In the genomic region with DNA sequence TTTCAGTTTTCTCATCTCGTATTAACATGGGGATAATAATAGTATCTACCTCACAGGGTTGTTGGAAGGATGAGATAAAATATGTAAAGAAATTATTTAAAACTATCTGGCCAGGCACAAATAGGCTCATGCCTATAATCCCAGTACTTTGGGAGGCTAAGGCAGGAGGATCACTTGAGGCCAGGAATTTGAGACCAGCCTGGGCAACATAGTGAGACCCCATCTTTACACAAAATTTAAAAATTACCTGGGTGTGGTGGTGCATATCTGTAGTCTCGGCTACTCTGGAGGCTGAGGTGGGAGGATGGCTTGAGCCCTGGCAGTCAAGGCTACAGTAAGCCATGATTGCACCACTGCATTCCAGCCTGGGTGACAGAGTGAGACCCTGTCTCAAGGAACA, we compare ENCODE assay signal across 8 cellular contexts. TPM values are rescaled to one million over a fixed set of nuclear protein-coding genes. Genes with fewer than 3 reads are reported as not detected.
DNase-seq lines count a peak whose midpoint lies in the region; ATAC-seq and TF ChIP-seq lines count a peak whose summit lies in the region.
"Not testable (repeated sequence)": the region's sequence is repeated elsewhere in the genome, so short reads cannot be mapped to it uniquely, and the experiment has no call there.

No MANE protein-coding gene starts in this region.

- H3K27ac ChIP-seq in CD4-positive, alpha-beta memory T cell (ENCODE audit: low read depth, low read length); neuronal stem cell (replicated peaks; ENCODE audit: low read length); subcutaneous abdominal adipose tissue (ENCODE audit: low read depth, low read length): not testable (repeated sequence)
- peak overlapping the region; percentile 93 for H3K27ac ChIP-seq in lower lobe of right lung

- no CpG with 5 or more reads among the region's 2 CpGs for WGBS in neuronal stem cell (ENCODE audit: extremely low coverage in 2 of 2, insufficient read length in 2 of 2, insufficient replicate concordance in 1 of 2), 2 donors

- H3K27me3 Mint-ChIP-seq in CD4-positive, alpha-beta memory T cell; endothelial cell (ENCODE audit: unreplicated experiment): not testable (repeated sequence)
- H3K27me3 Mint-ChIP-seq in activated CD4-positive, alpha-beta T cell treated with anti-CD3 and anti-CD28 coated beads, Interleukin-2, amount 10 ng/mL, durations not matched to agents 7 days and 5 days: peaks cover 11% of the 10 kb centered on the region

- H3K36me3 ChIP-seq in CD4-positive, alpha-beta memory T cell (ENCODE audit: insufficient read depth, low read length); MG63; adipocyte (ENCODE audit: control insufficient read depth, insufficient read depth, low read length, severe bottlenecking); lower lobe of right lung; neuronal stem cell (replicated peaks in 1 of 2; ENCODE audit: control insufficient read depth in 2 of 2, insufficient read depth in 2 of 2, low read length in 2 of 2); subcutaneous abdominal adipose tissue (ENCODE audit: control insufficient read depth in 5 of 5, insufficient read depth in 5 of 5, low read length in 5 of 5): not testable (repeated sequence)

- H3K9me3 ChIP-seq in CD4-positive, alpha-beta memory T cell (ENCODE audit: control insufficient read depth in 1 of 2, low read length in 2 of 2); adipocyte (ENCODE audit: control insufficient read depth, low read length); lower lobe of right lung; neuronal stem cell (replicated peaks in 1 of 2; ENCODE audit: control insufficient read depth in 2 of 2, insufficient read depth in 1 of 2, low read depth in 1 of 2, low read length in 2 of 2); subcutaneous abdominal adipose tissue (ENCODE audit: control insufficient read depth in 5 of 5, low read length in 5 of 5): not testable (repeated sequence)
- peaks cover 11% of the 10 kb centered on the region for H3K9me3 ChIP-seq in MG63

- peaks cover 25% of the 10 kb centered on the region for H3K4me1 ChIP-seq in CD4-positive, alpha-beta memory T cell (ENCODE audit: insufficient read depth, low read length)
- not testable (repeated sequence) for H3K4me1 ChIP-seq in adipocyte (ENCODE audit: control insufficient read depth, insufficient read depth, low read length); neuronal stem cell (ENCODE audit: control insufficient read depth in 2 of 2, insufficient read depth in 1 of 2, low read depth in 1 of 2, low read length in 2 of 2)
- H3K4me1 ChIP-seq in lower lobe of right lung (peaks cover 22% of the 10 kb centered on the region), subcutaneous abdominal adipose tissue (ENCODE audit: control insufficient read depth in 5 of 5, insufficient read depth in 5 of 5, low read length in 5 of 5) (peaks cover 0 to 27% (median 21%) of the 10 kb centered on the region in 5 donors)

- CTCF ChIA-PET in CD4-positive, alpha-beta memory T cell (lab: Charles Lee; ENCODE audit: partially characterized antibody): interaction anchor here (1.0 to 3.2 kb wide), 15 partner anchors 10 to 219 kb away, joined by 3 to 26 read pairs (median 5); no protein-coding TSS in a partner anchor
- CTCF ChIA-PET in activated CD4-positive, alpha-beta T cell treated with anti-CD3 and anti-CD28 coated beads, Interleukin-2, amount 10 ng/mL, durations not matched to agents 7 days and 5 days (lab: Charles Lee): interaction anchor here (1.4 to 3.5 kb wide), 4 partner anchors 10 to 219 kb away, joined by 4 to 15 read pairs (median 8); no protein-coding TSS in a partner anchor

- not testable (repeated sequence) for H3K14ac ChIP-seq in neuronal stem cell (ENCODE audit: low read length)

- not testable (repeated sequence) for H3K36me3 Mint-ChIP-seq in CD4-positive, alpha-beta memory T cell; activated CD4-positive, alpha-beta T cell treated with anti-CD3 and anti-CD28 coated beads, Interleukin-2, amount 10 ng/mL, durations not matched to agents 7 days and 5 days (ENCODE audit: low read depth); endothelial cell (ENCODE audit: low read depth, unreplicated experiment)

- peak overlapping the region; percentile 95 for H3K9ac ChIP-seq in adipocyte (ENCODE audit: low read length)
- H3K9ac ChIP-seq in neuronal stem cell (ENCODE audit: low read depth, low read length, poor library complexity): peak overlapping the region; percentile 10
- H3K9ac ChIP-seq in subcutaneous abdominal adipose tissue (ENCODE audit: low read length in 5 of 5): peak overlapping the region in 2 of 5 donors; percentile 94 to 98

- H2BK15ac ChIP-seq in neuronal stem cell (ENCODE audit: low read length): not testable (repeated sequence)

- not testable (repeated sequence) for H3K4me2 ChIP-seq in neuronal stem cell (ENCODE audit: insufficient read depth, low read length, poor library complexity, severe bottlenecking)

- not testable (repeated sequence) for TF ChIP-seq CTCF in endothelial cell (IDR thresholded peaks at IDR 0.05; ENCODE audit: unreplicated experiment); lower lobe of right lung (IDR thresholded peaks at IDR 0.05)

- H2BK5ac ChIP-seq in neuronal stem cell (ENCODE audit: low read length): not testable (repeated sequence)

- not testable (repeated sequence) for H2AK5ac ChIP-seq in neuronal stem cell (ENCODE audit: low read depth, low read length)

- POLR2A ChIA-PET in CD4-positive, alpha-beta memory T cell (lab: Charles Lee; ENCODE audit: partially characterized antibody): interaction anchor here (0.6 to 1.4 kb wide), 2 partner anchors 11 to 222 kb away, joined by 3 to 9 read pairs; partner anchors contain the start of gene COMMD9
- POLR2A ChIA-PET in activated CD4-positive, alpha-beta T cell treated with anti-CD3 and anti-CD28 coated beads, Interleukin-2, amount 10 ng/mL, durations not matched to agents 7 days and 5 days (lab: Charles Lee): not testable (repeated sequence)

- not testable (repeated sequence) for H3K18ac ChIP-seq in neuronal stem cell (ENCODE audit: low read length)

- not testable (repeated sequence) for H3K23ac ChIP-seq in neuronal stem cell (ENCODE audit: low read depth, low read length, poor library complexity)

- H3K27me3 ChIP-seq in CD4-positive, alpha-beta memory T cell (ENCODE audit: insufficient read depth, low read length); MG63; adipocyte (replicated peaks; ENCODE audit: control insufficient read depth, insufficient read depth, low read length); lower lobe of right lung (ENCODE audit: low read depth); neuronal stem cell (ENCODE audit: control insufficient read depth in 3 of 3, insufficient read depth in 3 of 3, low read depth in 1 of 3, low read length in 3 of 3); subcutaneous abdominal adipose tissue (ENCODE audit: control insufficient read depth in 5 of 5, insufficient read depth in 4 of 5, low read length in 5 of 5): not testable (repeated sequence)

- H2BK12ac ChIP-seq in neuronal stem cell (ENCODE audit: low read length): not testable (repeated sequence)

- peak overlapping the region; percentile 94 to 99 (median 98) for H3K4me3 Mint-ChIP-seq in CD4-positive, alpha-beta memory T cell
- H3K4me3 Mint-ChIP-seq in activated CD4-positive, alpha-beta T cell treated with anti-CD3 and anti-CD28 coated beads, Interleukin-2, amount 10 ng/mL, durations not matched to agents 7 days and 5 days: peak overlapping the region; percentile 95
- H3K4me3 Mint-ChIP-seq in endothelial cell (ENCODE audit: unreplicated experiment): peak overlapping the region; percentile 97

- not testable (repeated sequence) for H4K8ac ChIP-seq in neuronal stem cell (ENCODE audit: low read depth, low read length)

- not testable (repeated sequence) for H2BK120ac ChIP-seq in neuronal stem cell (ENCODE audit: low read depth, low read length)

- H3K27ac Mint-ChIP-seq in CD4-positive, alpha-beta memory T cell: peak overlapping the region in 4 of 7 donors; percentile 74 to 96 (median 86)
- peak overlapping the region; percentile 94 for H3K27ac Mint-ChIP-seq in activated CD4-positive, alpha-beta T cell treated with anti-CD3 and anti-CD28 coated beads, Interleukin-2, amount 10 ng/mL, durations not matched to agents 7 days and 5 days
- H3K27ac Mint-ChIP-seq in endothelial cell (ENCODE audit: unreplicated experiment): not testable (repeated sequence)

- not testable (repeated sequence) for H3K4ac ChIP-seq in neuronal stem cell (ENCODE audit: low read length)

- H2AFZ ChIP-seq in neuronal stem cell (ENCODE audit: low read length): peak overlapping the region; percentile 99

- peaks cover 20 to 33% (median 22%) of the 10 kb centered on the region in 4 donors for H3K4me1 Mint-ChIP-seq in CD4-positive, alpha-beta memory T cell
- H3K4me1 Mint-ChIP-seq in activated CD4-positive, alpha-beta T cell treated with anti-CD3 and anti-CD28 coated beads, Interleukin-2, amount 10 ng/mL, durations not matched to agents 7 days and 5 days: peaks cover 22% of the 10 kb centered on the region
- H3K4me1 Mint-ChIP-seq in endothelial cell (ENCODE audit: unreplicated experiment): peaks cover 17% of the 10 kb centered on the region

- ATAC-seq in lower lobe of right lung: not testable (repeated sequence)

- H3K4me3 ChIP-seq in CD4-positive, alpha-beta memory T cell (ENCODE audit: low read length in 2 of 2): peak overlapping the region in 1 of 2 donors; percentile 63
- peak overlapping the region; percentile 99 for H3K4me3 ChIP-seq in MG63
- peak overlapping the region; percentile 97 for H3K4me3 ChIP-seq in adipocyte (ENCODE audit: low read length)
- H3K4me3 ChIP-seq in lower lobe of right lung: peak overlapping the region; percentile 77
- not testable (repeated sequence) for H3K4me3 ChIP-seq in neuronal stem cell (ENCODE audit: low read length in 2 of 2)
- H3K4me3 ChIP-seq in subcutaneous abdominal adipose tissue (ENCODE audit: low read depth in 1 of 5, low read length in 5 of 5): peak overlapping the region; percentile 75 to 99 (median 97)

- DNase-seq in CD4-positive, alpha-beta memory T cell; MG63; activated CD4-positive, alpha-beta T cell treated with anti-CD3 and anti-CD28 coated beads, Interleukin-2, amount 10 ng/mL, durations not matched to agents 7 days and 5 days; adipocyte (ENCODE audit: low read depth); endothelial cell (ENCODE audit: low spot score); lower lobe of right lung; neuronal stem cell (ENCODE audit: low spot score): not testable (repeated sequence)

- H3K79me1 ChIP-seq in neuronal stem cell (ENCODE audit: low read depth, low read length): not testable (repeated sequence)

- not testable (repeated sequence) for H4K91ac ChIP-seq in neuronal stem cell (ENCODE audit: low read depth, low read length, poor library complexity)

- intact Hi-C loops in CD4-positive, alpha-beta memory T cell (cut with micrococcal nuclease): loop anchor here (2.0 kb wide), 1 partner anchor 848 kb away; the partner anchor contains the start of gene TRIM44
- intact Hi-C loops in lower lobe of right lung (cut with DNase I): not testable (repeated sequence)

- not testable (repeated sequence) for H3K9me3 Mint-ChIP-seq in CD4-positive, alpha-beta memory T cell; activated CD4-positive, alpha-beta T cell treated with anti-CD3 and anti-CD28 coated beads, Interleukin-2, amount 10 ng/mL, durations not matched to agents 7 days and 5 days; endothelial cell (ENCODE audit: unreplicated experiment)

RNA-seq across cellular contexts. Expression of gene TRAF6, which starts 1.0 kb away (rescaled TPM):
- total RNA-seq in CD4-positive, alpha-beta memory T cell: 10 to 100 TPM; 22.0 to 23.7 TPM
- 10 to 100 TPM; 10.3 to 12.2 TPM for polyA plus RNA-seq in CD4-positive, alpha-beta memory T cell
- total RNA-seq in MG63 (2014; rRNA removed; shearing (Covaris generic); ENCODE audit: low replicate concordance): 6.1 and 6.7 TPM in 2 replicates
- total RNA-seq in activated CD4-positive, alpha-beta T cell treated with anti-CD3 and anti-CD28 coated beads, Interleukin-2, amount 10 ng/mL, durations not matched to agents 7 days and 5 days: 10 to 100 TPM; 13.5 to 15.0 TPM
- total RNA-seq in endothelial cell (ENCODE audit: unreplicated experiment) (20.4 TPM), lower lobe of right lung (13.7 TPM)
- 9.6 TPM for polyA plus RNA-seq in neuronal stem cell (2013, experiment 1 of 2)
- polyA plus RNA-seq in neuronal stem cell (2013, experiment 2 of 2): 10.0 TPM

RNA-seq across cellular contexts. Expression of gene RAG1, which starts 56.7 kb away (rescaled TPM):
- 1 to 10 TPM in 1 of 2 experiments, under 1 TPM in 1; 0.73 to 1.0 TPM for total RNA-seq in CD4-positive, alpha-beta memory T cell
- under 1 TPM in 1 of 2 donors, not detected in 1; 0.38 TPM for polyA plus RNA-seq in CD4-positive, alpha-beta memory T cell
- total RNA-seq in MG63 (2014; rRNA removed; shearing (Covaris generic); ENCODE audit: low replicate concordance): 0.10 TPM in 1 of 2 replicates, not detected in the other
- total RNA-seq in activated CD4-positive, alpha-beta T cell treated with anti-CD3 and anti-CD28 coated beads, Interleukin-2, amount 10 ng/mL, durations not matched to agents 7 days and 5 days: under 1 TPM; 0.10 to 0.25 TPM
- total RNA-seq in endothelial cell (ENCODE audit: unreplicated experiment): 3.9 TPM
- 1.3 TPM for total RNA-seq in lower lobe of right lung
- polyA plus RNA-seq in neuronal stem cell (2013, experiment 1 of 2): 0.56 TPM
- polyA plus RNA-seq in neuronal stem cell (2013, experiment 2 of 2): 0.42 TPM
